In genomic region chr12:131132118-131132892, GRCh38 we compare ENCODE assay signal across 8 cellular contexts.
DNase-seq lines count a peak whose midpoint lies in the region; ATAC-seq and TF ChIP-seq lines count a peak whose summit lies in the region.

No MANE protein-coding gene starts in this region.

- peak; percentile 61 to 90 (median 83) for TF ChIP-seq CTCF in heart right ventricle (IDR thresholded peaks at IDR 0.05)

- no peak overlapping the region for H3K27ac Mint-ChIP-seq in activated naive CD4-positive, alpha-beta T cell treated with anti-CD3 and anti-CD28 coated beads for 36 hours

- H3K36me3 Mint-ChIP-seq in activated naive CD4-positive, alpha-beta T cell treated with anti-CD3 and anti-CD28 coated beads for 36 hours (ENCODE audit: low read depth) = no peaks in the 10 kb centered on the region

- no peak overlapping the region for H3K4me3 ChIP-seq in heart right ventricle
- peak overlapping the region; percentile 37 for H3K4me3 ChIP-seq in rectal smooth muscle tissue (ENCODE audit: low read length)

- no peaks in the 10 kb centered on the region for H3K4me1 Mint-ChIP-seq in activated naive CD4-positive, alpha-beta T cell treated with anti-CD3 and anti-CD28 coated beads for 36 hours (ENCODE audit: low read depth)

- H3K9me3 ChIP-seq in heart right ventricle = no peaks in the 10 kb centered on the region

- CTCF ChIA-PET in activated naive CD4-positive, alpha-beta T cell treated with anti-CD3 and anti-CD28 coated beads for 36 hours (lab: Charles Lee) = interaction anchor here (0.6 to 5.7 kb wide), 12 partner anchors 16 to 314 kb away, joined by 3 to 95 read pairs (median 4); no protein-coding TSS in a partner anchor

- H3K27ac ChIP-seq in heart right ventricle (peak overlapping the region in 3 of 10 donors; percentile 14 to 19 (median 15)), rectal smooth muscle tissue (ENCODE audit: low read depth, low read length) (peak overlapping the region; percentile 12)

- no peak overlapping the region for H3K9ac ChIP-seq in rectal smooth muscle tissue (ENCODE audit: low read length)

- peak; percentile 30 for DNase-seq in NCI-H1436 (lab: John Stamatoyannopoulos, UW)
- no peak for DNase-seq in NCI-H1436 treated with DMSO at 0.1 percent for 48 hours (lab: John Stamatoyannopoulos, UW)
- peak; percentile 63 for DNase-seq in RKO (ENCODE audit: low spot score)
- peak; percentile 80 for DNase-seq in activated naive CD4-positive, alpha-beta T cell treated with anti-CD3 and anti-CD28 coated beads for 36 hours
- peak; percentile 69 to 76 for DNase-seq in heart right ventricle
- DNase-seq in T1000 (lab: John Stamatoyannopoulos, UW) = no peak

- H3K27me3 ChIP-seq in heart right ventricle = no peaks in the 10 kb centered on the region
- H3K27me3 ChIP-seq in rectal smooth muscle tissue (ENCODE audit: control insufficient read depth, insufficient read depth, low read length) = no peaks in the 10 kb centered on the region

- 27 to 31% methylated on average over 29 of the region's 29 CpGs for WGBS in heart right ventricle, 2 donors

- intact Hi-C loops in activated naive CD4-positive, alpha-beta T cell treated with anti-CD3 and anti-CD28 coated beads for 36 hours (cut with micrococcal nuclease) = loop anchor here (1.0 to 5.0 kb wide), 3 partner anchors 28 to 370 kb away; no protein-coding TSS in a partner anchor
- intact Hi-C loops in heart right ventricle (cut with DNase I) = loop anchor here (1.0 to 10.0 kb wide), 4 partner anchors 215 to 218 kb away; no protein-coding TSS in a partner anchor

- ATAC-seq in HG02870 (IDR thresholded peaks at IDR 0.05; ENCODE audit: unreplicated experiment) (peak; percentile 76), heart right ventricle (peak; percentile 46 to 90 (median 78))

- no peak overlapping the region for H3K4me3 Mint-ChIP-seq in activated naive CD4-positive, alpha-beta T cell treated with anti-CD3 and anti-CD28 coated beads for 36 hours

- H3K4me1 ChIP-seq in heart right ventricle = peaks cover 7 to 18% (median 12%) of the 10 kb centered on the region in 9 donors
- peaks cover 9% of the 10 kb centered on the region for H3K4me1 ChIP-seq in rectal smooth muscle tissue (ENCODE audit: control insufficient read depth, insufficient read depth, low read length)

- no peaks in the 10 kb centered on the region for H3K9me3 Mint-ChIP-seq in activated naive CD4-positive, alpha-beta T cell treated with anti-CD3 and anti-CD28 coated beads for 36 hours

- no peaks in the 10 kb centered on the region for H3K27me3 Mint-ChIP-seq in activated naive CD4-positive, alpha-beta T cell treated with anti-CD3 and anti-CD28 coated beads for 36 hours (ENCODE audit: low read depth)

- H3K36me3 ChIP-seq in heart right ventricle = peaks cover 0 to 22% (median 0%) of the 10 kb centered on the region in 9 donors
- no peaks in the 10 kb centered on the region for H3K36me3 ChIP-seq in rectal smooth muscle tissue (ENCODE audit: control insufficient read depth, insufficient read depth, low read length)

Comparison
In these comparisons a context has a peak if more than half of its experiments do, and no peak if none do; other contexts are left out.
1. DNase-seq: peak in NCI-H1436 (single experiment), RKO (single experiment), activated naive CD4-positive, alpha-beta T cell treated with anti-CD3 and anti-CD28 coated beads for 36 hours (single experiment) and heart right ventricle (2 of 2); none in NCI-H1436 treated with DMSO at 0.1 percent for 48 hours (single experiment) and T1000 (single experiment).